ENCODE assay signal across 8 cellular contexts in the genomic region with DNA sequence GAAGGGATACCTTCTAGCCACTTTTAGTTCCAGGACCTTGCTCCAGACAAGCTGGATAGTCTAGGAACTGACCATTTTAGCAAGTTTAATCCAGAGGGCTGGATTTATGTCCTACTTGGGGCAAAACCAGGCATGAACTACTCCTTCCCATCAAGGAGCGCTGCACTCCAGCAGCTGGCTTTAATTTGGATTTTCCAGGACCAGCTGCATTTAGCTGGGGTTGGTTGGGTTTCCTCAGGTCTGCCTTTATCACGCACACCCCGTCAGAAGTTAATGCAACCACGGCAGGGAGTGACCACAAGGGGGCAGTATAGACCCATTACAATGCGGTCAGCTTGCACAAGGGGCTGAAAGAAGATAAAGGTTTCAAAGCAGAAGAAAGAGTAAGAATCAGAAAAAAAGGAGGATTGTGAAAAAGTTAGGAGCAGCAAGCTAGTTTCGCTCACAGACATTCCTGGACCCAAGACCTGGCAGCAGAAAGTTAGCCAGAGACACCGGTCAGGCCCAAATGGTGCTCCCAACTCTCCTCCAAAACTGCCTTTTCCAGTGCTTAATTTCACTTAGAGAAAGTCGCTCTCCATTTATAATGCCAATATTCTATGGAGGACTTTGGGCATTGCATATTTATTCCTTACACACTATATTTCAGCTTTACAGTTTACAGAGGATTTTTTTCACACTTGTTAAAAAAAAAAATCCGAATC. TPM values are rescaled to one million over a fixed set of nuclear protein-coding genes. Genes with fewer than 3 reads are reported as not detected.
DNase-seq lines count a peak whose midpoint lies in the region; ATAC-seq and TF ChIP-seq lines count a peak whose summit lies in the region.

No MANE protein-coding gene starts in this region.

- peaks cover 8 to 10% of the 10 kb centered on the region in 2 donors for H3K4me1 ChIP-seq in lung (ENCODE audit: control insufficient read depth in 2 of 2, insufficient read depth in 2 of 2, low read length in 2 of 2)

- H3K36me3 ChIP-seq in lung (ENCODE audit: control insufficient read depth in 2 of 2, insufficient read depth in 2 of 2, low read length in 2 of 2), result no peaks in the 10 kb centered on the region

- CTCF ChIA-PET in activated CD4-positive, alpha-beta T cell treated with anti-CD3 and anti-CD28 coated beads, Interleukin-2, amount 10 ng/mL, durations not matched to agents 7 days and 5 days (lab: Charles Lee), result interaction anchor here (0.5 to 2.6 kb wide), 22 partner anchors 9 to 756 kb away, joined by 3 to 21 read pairs (median 3); no protein-coding TSS in a partner anchor

- H3K9me3 Mint-ChIP-seq in activated CD4-positive, alpha-beta T cell treated with anti-CD3 and anti-CD28 coated beads, Interleukin-2, amount 10 ng/mL, durations not matched to agents 7 days and 5 days, result no peaks in the 10 kb centered on the region

- no peak overlapping the region for H3K4me3 ChIP-seq in lung

- no peaks in the 10 kb centered on the region for H3K27me3 ChIP-seq in lung (ENCODE audit: control insufficient read depth, insufficient read depth)

- no peak overlapping the region for H3K4me3 Mint-ChIP-seq in activated CD4-positive, alpha-beta T cell treated with anti-CD3 and anti-CD28 coated beads, Interleukin-2, amount 10 ng/mL, durations not matched to agents 7 days and 5 days

- peak; percentile 69 for ATAC-seq in HG03342 (IDR thresholded peaks at IDR 0.05; ENCODE audit: unreplicated experiment)
- peak; percentile 48 for ATAC-seq in lung (ENCODE audit: insufficient read depth, low FRiP score)
- ATAC-seq in HG02884 (IDR thresholded peaks at IDR 0.05; ENCODE audit: unreplicated experiment), result no peak

- no peaks in the 10 kb centered on the region for H3K9me3 ChIP-seq in lung (ENCODE audit: control insufficient read depth in 2 of 2, insufficient read depth in 1 of 2, low read length in 1 of 2)

- peaks cover 11% of the 10 kb centered on the region for H3K4me1 Mint-ChIP-seq in activated CD4-positive, alpha-beta T cell treated with anti-CD3 and anti-CD28 coated beads, Interleukin-2, amount 10 ng/mL, durations not matched to agents 7 days and 5 days

- DNase-seq in COR-L47 (lab: John Stamatoyannopoulos, UW), result peak; percentile 69
- DNase-seq in NCI-H748 (lab: John Stamatoyannopoulos, UW; ENCODE audit: unreplicated experiment), result peak; percentile 67
- peak; percentile 89 for DNase-seq in activated CD4-positive, alpha-beta T cell treated with anti-CD3 and anti-CD28 coated beads, Interleukin-2, amount 10 ng/mL, durations not matched to agents 7 days and 5 days
- peak; percentile 94 for DNase-seq in dermis blood vessel endothelial cell
- DNase-seq in lung (ENCODE audit: low spot score), result peak; percentile 87
- DNase-seq in stimulated activated CD4-positive, alpha-beta T cell treated with anti-CD3 and anti-CD28 coated beads, TNF-alpha, amount 100 ng/mL, for 48 hours (ENCODE audit: low read depth in 3 of 3), result peak; percentile 77 to 85 (median 82)

- H3K27me3 Mint-ChIP-seq in activated CD4-positive, alpha-beta T cell treated with anti-CD3 and anti-CD28 coated beads, Interleukin-2, amount 10 ng/mL, durations not matched to agents 7 days and 5 days, result no peaks in the 10 kb centered on the region

- H3K36me3 Mint-ChIP-seq in activated CD4-positive, alpha-beta T cell treated with anti-CD3 and anti-CD28 coated beads, Interleukin-2, amount 10 ng/mL, durations not matched to agents 7 days and 5 days (ENCODE audit: low read depth), result no peaks in the 10 kb centered on the region

- WGBS in lung, 2 donors, result 27 to 30% methylated on average over 9 of the region's 9 CpGs

- H3K27ac ChIP-seq in lung (ENCODE audit: low read depth in 1 of 2, low read length in 1 of 2), result peak overlapping the region in 1 of 2 donors; percentile 10

- peak; percentile 96 for TF ChIP-seq CTCF in lung (IDR thresholded peaks at IDR 0.05; ENCODE audit: control extremely low read depth, extremely low read depth)

- POLR2A ChIA-PET in activated CD4-positive, alpha-beta T cell treated with anti-CD3 and anti-CD28 coated beads, Interleukin-2, amount 10 ng/mL, durations not matched to agents 7 days and 5 days (lab: Charles Lee), result interaction anchor here (0.6 kb wide), 1 partner anchor 1179 kb away, joined by 3 read pairs; no protein-coding TSS in a partner anchor

- H3K27ac Mint-ChIP-seq in activated CD4-positive, alpha-beta T cell treated with anti-CD3 and anti-CD28 coated beads, Interleukin-2, amount 10 ng/mL, durations not matched to agents 7 days and 5 days, result peak overlapping the region; percentile 2

RNA-seq across cellular contexts. Expression of a gene that starts 40.1 kb away (rescaled TPM):
- 10 to 100 TPM; 22.7 to 23.5 TPM for total RNA-seq in activated CD4-positive, alpha-beta T cell treated with anti-CD3 and anti-CD28 coated beads, Interleukin-2, amount 10 ng/mL, durations not matched to agents 7 days and 5 days
- total RNA-seq in dermis blood vessel endothelial cell (31.3 and 39.2 TPM in 2 replicates), lung (10 to 100 TPM; 18.5 to 28.6 TPM)
- 10 to 100 TPM; 14.0 to 17.2 TPM for polyA plus RNA-seq in lung

RNA-seq across cellular contexts. Expression of a gene that starts 40.4 kb away (rescaled TPM):
- 10 to 100 TPM; 34.5 to 36.2 TPM for total RNA-seq in activated CD4-positive, alpha-beta T cell treated with anti-CD3 and anti-CD28 coated beads, Interleukin-2, amount 10 ng/mL, durations not matched to agents 7 days and 5 days
- total RNA-seq in dermis blood vessel endothelial cell, result 14.8 and 27.6 TPM in 2 replicates
- total RNA-seq in lung, result 10 to 100 TPM; 29.7 to 40.0 TPM
- 10 to 100 TPM; 22.0 to 23.8 TPM for polyA plus RNA-seq in lung
